8 cellular contexts compared by ENCODE assay signal in genomic region chrX:54640103-54640428, GRCh38.
DNase-seq lines count a peak whose midpoint lies in the region; ATAC-seq and TF ChIP-seq lines count a peak whose summit lies in the region.

No MANE protein-coding gene starts in this region.

- H3K4me2 ChIP-seq in BLaER1 treated with 17β-estradiol and CSF1 and Interleukin-3, amounts not matched to agents 10 nM and 100 nM: peak overlapping the region; percentile 30 to 67 (median 56); a peak in 21 of 22 replicates

- peak overlapping the region; percentile 82 to 96 (median 89); a peak in 21 of 22 replicates for H3K27ac ChIP-seq in BLaER1 treated with 17β-estradiol and CSF1 and Interleukin-3, amounts not matched to agents 10 nM and 100 nM
- peak overlapping the region; percentile 99 for H3K27ac ChIP-seq in ectodermal cell (ENCODE audit: insufficient read depth, low read depth, low read length, poor library complexity, severe bottlenecking)

- peak overlapping the region; percentile 27 to 71 (median 60); a peak in 18 of 20 replicates for H3K4me3 ChIP-seq in BLaER1 treated with 17β-estradiol and CSF1 and Interleukin-3, amounts not matched to agents 10 nM and 100 nM
- H3K4me3 ChIP-seq in MG63 (peak overlapping the region; percentile 66; the same call in 1 of the 2 replicates), ectodermal cell (ENCODE audit: insufficient read depth, low read depth, low read length) (peak overlapping the region; percentile 4)

- H3K9me3 ChIP-seq in BLaER1 treated with 17β-estradiol and CSF1 and Interleukin-3, amounts not matched to agents 10 nM and 100 nM (replicated peaks in 1 of 11): peaks cover under 1 to 12% (median 7%) of the 10 kb centered on the region in 11 experiments; a peak in 13 of 22 replicates
- no peaks in the 10 kb centered on the region for H3K9me3 ChIP-seq in MG63
- H3K9me3 ChIP-seq in ectodermal cell (ENCODE audit: control insufficient read depth, low read length): no peaks in the 10 kb centered on the region

- H3K4me3 Mint-ChIP-seq in neural crest cell: peak overlapping the region; percentile 94

- no peaks in the 10 kb centered on the region for H3K36me3 ChIP-seq in BLaER1 treated with 17β-estradiol and CSF1 and Interleukin-3, amounts not matched to agents 10 nM and 100 nM
- H3K36me3 ChIP-seq in MG63: no peaks in the 10 kb centered on the region
- H3K36me3 ChIP-seq in ectodermal cell (ENCODE audit: control insufficient read depth, insufficient read depth, low read length): no peaks in the 10 kb centered on the region

- no peak for ATAC-seq in omental fat pad (ENCODE audit: low FRiP score)
- ATAC-seq in HG02588 (IDR thresholded peaks at IDR 0.05; ENCODE audit: unreplicated experiment): no peak

- H3K27ac Mint-ChIP-seq in neural crest cell (ENCODE audit: unreplicated experiment): peak overlapping the region; percentile 81

- no peak for TF ChIP-seq CTCF in neural crest cell (conservative IDR thresholded peaks at IDR 0.05)
- TF ChIP-seq CTCF in omental fat pad (IDR thresholded peaks at IDR 0.05): no peak

- peaks cover 36 to 89% (median 70%) of the 10 kb centered on the region in 11 experiments; a peak in 21 of 22 replicates for H3K27me3 ChIP-seq in BLaER1 treated with 17β-estradiol and CSF1 and Interleukin-3, amounts not matched to agents 10 nM and 100 nM
- no peaks in the 10 kb centered on the region for H3K27me3 ChIP-seq in MG63
- no peaks in the 10 kb centered on the region for H3K27me3 ChIP-seq in ectodermal cell (ENCODE audit: control insufficient read depth, insufficient read depth, low read length, poor library complexity, severe bottlenecking)

- no peaks in the 10 kb centered on the region for H3K27me3 Mint-ChIP-seq in neural crest cell (ENCODE audit: low read depth)

- peaks cover 10 to 23% (median 15%) of the 10 kb centered on the region in 10 experiments for H3K4me1 ChIP-seq in BLaER1 treated with 17β-estradiol and CSF1 and Interleukin-3, amounts not matched to agents 10 nM and 100 nM
- peaks cover 6% of the 10 kb centered on the region for H3K4me1 ChIP-seq in ectodermal cell (ENCODE audit: control insufficient read depth, insufficient read depth, low read length)

- no peak for DNase-seq in MG63
- no peak for DNase-seq in neural crest cell (ENCODE audit: low read depth, low spot score)
- no peak for DNase-seq in mesenteric fat pad (ENCODE audit: low spot score)
- no peak for DNase-seq in omental fat pad (ENCODE audit: low spot score)
- no peak for DNase-seq in NOMO-1 treated with dmso at 0.1 percent for 144 hours (lab: John Stamatoyannopoulos, UW; ENCODE audit: unreplicated experiment)

- H3K9ac ChIP-seq in BLaER1 treated with 17β-estradiol and CSF1 and Interleukin-3, amounts not matched to agents 10 nM and 100 nM: peak overlapping the region; percentile 74 to 90 (median 86)

- peaks cover 2% of the 10 kb centered on the region for H3K9me3 Mint-ChIP-seq in neural crest cell

- peaks cover under 1% of the 10 kb centered on the region for H3K36me3 Mint-ChIP-seq in neural crest cell (ENCODE audit: low read depth)

- no peaks in the 10 kb centered on the region for H4K20me1 ChIP-seq in BLaER1 treated with 17β-estradiol and CSF1 and Interleukin-3, amounts not matched to agents 10 nM and 100 nM

- 27 to 57% methylated on average over 2 to 3 of the region's 4 CpGs for WGBS in ectodermal cell, 2 experiments

- peaks cover 29% of the 10 kb centered on the region for H3K4me1 Mint-ChIP-seq in neural crest cell

Comparison
In these comparisons a context has a peak if more than half of its experiments do, and no peak if none do; other contexts are left out.
1. H3K4me3 ChIP-seq: peak in every context shown above with its lines; median percentile 66 in MG63; 60 in BLaER1 treated with 17β-estradiol and CSF1 and Interleukin-3, amounts not matched to agents 10 nM and 100 nM; 4 in ectodermal cell.